27 cellular contexts compared by ENCODE assay signal in the genomic region with DNA sequence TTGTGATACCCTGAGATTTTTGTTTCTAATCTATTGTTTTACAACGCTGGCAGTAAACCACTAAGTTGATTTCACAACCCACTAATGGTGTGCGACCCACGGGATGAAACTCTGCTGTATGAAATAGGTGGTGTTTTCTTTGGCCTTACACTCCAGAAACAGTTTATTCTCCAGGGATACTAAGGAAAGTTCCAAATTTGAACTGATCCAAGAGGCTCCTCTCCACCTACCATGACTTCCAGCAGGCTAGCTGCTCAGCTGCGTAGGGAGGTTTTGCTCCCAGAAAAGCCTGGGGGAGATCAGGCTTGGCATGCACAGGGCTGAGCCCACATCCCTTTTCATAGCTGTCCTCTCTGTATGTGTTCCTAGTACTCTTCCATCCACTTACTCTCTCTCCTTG.
"Had no signal": no experiment of that assay in that cellular context is flagged by ENCODE, and none has a peak within 500 bp of the region (broad histone marks: within the 10 kb centered on the region; RNA-seq: fewer than 3 reads in every experiment).

No MANE protein-coding gene starts in this region.

- H3K4me3 ChIP-seq: coronary artery, dorsolateral prefrontal cortex had no signal

- H3K27ac ChIP-seq: coronary artery, dorsolateral prefrontal cortex, foreskin keratinocyte had no signal

- H3K4me1 ChIP-seq: foreskin keratinocyte had no signal

- ATAC-seq: activated CD4-positive, alpha-beta T cell treated with anti-CD3 and anti-CD28 coated beads for 36 hours; activated naive CD4-positive, alpha-beta T cell treated with anti-CD3 and anti-CD28 coated beads, Interleukin-2, amount 50 U/mL, for 72 hours; activated T-cell treated with anti-CD3 and anti-CD28 coated beads, Interleukin-2, amount 50 U/mL, for 72 hours; esophagus mucosa; foreskin keratinocyte had no signal

- FAIRE-seq: astrocyte had no signal

- H3K27me3 ChIP-seq: foreskin keratinocyte had no signal

- DNase-seq: activated CD4-positive, alpha-beta memory T cell treated with anti-CD3 and anti-CD28 coated beads, Interleukin-2, amount 10 ng/mL, durations not matched to agents 7 days and 5 days; activated CD4-positive, alpha-beta T cell treated with anti-CD3 and anti-CD28 coated beads for 36 hours; activated CD4-positive, alpha-beta T cell treated with anti-CD3 and anti-CD28 coated beads, Interleukin-2, amount 10 ng/mL, durations not matched to agents 24 days and 14 days; activated CD4-positive, alpha-beta T cell treated with anti-CD3 and anti-CD28 coated beads, Interleukin-2, amount 50 U/mL, for 4 hours; activated CD4-positive, CD25-positive, alpha-beta regulatory T cell; activated CD4-positive, CD25-positive, alpha-beta regulatory T cell treated with anti-CD3 and anti-CD28 coated beads, Interleukin-2, amount 50 U/mL, for 72 hours; activated CD8-positive, alpha-beta memory T cell treated with anti-CD3 and anti-CD28 coated beads, Interleukin-2, amount 50 U/mL, for 48 hours; activated gamma-delta T cell; activated naive CD4-positive, alpha-beta T cell; activated naive CD4-positive, alpha-beta T cell treated with anti-CD3 and anti-CD28 coated beads, Interleukin-2, amount 10 ng/mL, durations not matched to agents 7 days and 5 days; activated naive CD8-positive, alpha-beta T cell treated with anti-CD3 and anti-CD28 coated beads, Interleukin-2, amount 10 ng/mL, durations not matched to agents 7 days and 5 days; activated T-cell treated with anti-CD3 and anti-CD28 coated beads for 4 hours; activated T-cell treated with anti-CD3 and anti-CD28 coated beads, Interleukin-2, amount 50 U/mL, for 24 hours; activated T-cell treated with anti-CD3 and anti-CD28 coated beads, Interleukin-2, amount 50 U/mL, for 72 hours; amniotic stem cell; anterior cingulate cortex; central memory CD4-positive, alpha-beta T cell; cerebellar nuclear complex; dorsolateral prefrontal cortex; effector memory CD4-positive, alpha-beta T cell; endodermal cell; foreskin keratinocyte; T-helper 2 cell had no signal
